In the genomic region with DNA sequence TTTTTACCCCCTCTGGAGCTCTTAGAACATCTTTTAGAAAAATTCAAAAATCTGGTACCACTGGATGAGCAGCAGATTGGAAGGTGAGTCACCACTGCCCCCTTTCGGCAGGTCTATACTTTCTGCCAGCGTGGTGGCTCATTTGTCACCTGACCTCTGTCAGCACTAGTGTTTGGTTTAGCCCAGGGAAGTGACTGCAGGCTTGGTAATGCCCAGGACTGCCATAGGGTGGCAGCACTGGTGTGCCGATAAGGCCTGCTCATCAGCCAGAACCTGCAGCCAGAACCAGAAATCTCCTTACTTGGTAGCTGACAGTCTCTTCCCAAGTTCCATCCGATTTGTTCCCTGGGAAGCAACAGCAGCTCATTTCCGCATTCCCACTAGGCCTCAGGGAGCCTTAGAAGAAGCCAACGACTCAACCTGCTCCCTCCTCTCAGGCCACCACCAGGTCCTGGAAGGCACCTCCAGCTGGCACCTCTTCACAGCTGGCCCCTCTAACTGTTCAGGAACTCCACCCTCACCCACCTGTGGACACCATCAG, we compare ENCODE assay signal across 8 cellular contexts. TPM values are rescaled to one million over a fixed set of nuclear protein-coding genes. Genes with fewer than 3 reads are reported as not detected.
DNase-seq lines count a peak whose midpoint lies in the region; ATAC-seq and TF ChIP-seq lines count a peak whose summit lies in the region.

No MANE protein-coding gene starts in this region.

- no peak overlapping the region for H3K27ac ChIP-seq in HL-60 (replicated peaks)

- no peaks in the 10 kb centered on the region for H3K27me3 ChIP-seq in HL-60 (ENCODE audit: insufficient read depth, poor library complexity, severe bottlenecking)

- TF ChIP-seq CTCF in HL-60 (IDR thresholded peaks at IDR 0.05; ENCODE audit: insufficient read depth, low read length) = peak; percentile 99

- peak; percentile 98 for DNase-seq in CMK (ENCODE audit: low read depth)
- peak; percentile 91 to 94 for DNase-seq in HL-60 (ENCODE audit: low read depth in 1 of 2, low spot score in 1 of 2)
- DNase-seq in NCI-H774 (lab: John Stamatoyannopoulos, UW) = peak; percentile 98
- DNase-seq in activated CD4-positive, alpha-beta T cell treated with anti-CD3 and anti-CD28 coated beads, Interleukin-2, amount 50 U/mL, for 4 hours = peak; percentile 86
- peak; percentile 94 for DNase-seq in ecto neural progenitor cell (ENCODE audit: low spot score)
- DNase-seq in lung microvascular endothelial cell (ENCODE audit: low read depth in 2 of 2) = peak; percentile 97 to 99
- DNase-seq in stimulated activated CD4-positive, alpha-beta T cell treated with anti-CD3 and anti-CD28 coated beads, TNF-alpha, amount 100 ng/mL, for 48 hours (ENCODE audit: low read depth in 3 of 3) = peak; percentile 79 to 85 (median 82)

- ATAC-seq in GM19468 (IDR thresholded peaks at IDR 0.05; ENCODE audit: extremely low read depth, unreplicated experiment) = peak; percentile 71

- no peak overlapping the region for H3K4me3 ChIP-seq in HL-60 (replicated peaks; ENCODE audit: insufficient read depth, low read length)

RNA-seq across cellular contexts. Expression of gene SMIM12, which starts 6.8 kb away (rescaled TPM):
- total RNA-seq in lung microvascular endothelial cell = 34.4 and 40.3 TPM in 2 replicates

RNA-seq across cellular contexts. Expression of gene GJA4, which starts 59.9 kb away (rescaled TPM):
- total RNA-seq in lung microvascular endothelial cell = 47.2 and 60.8 TPM in 2 replicates
